In genomic region chr7:106345421-106346166, GRCh38 we compare ENCODE assay signal across 9 cellular contexts.
DNase-seq lines count a peak whose midpoint lies in the region; ATAC-seq and TF ChIP-seq lines count a peak whose summit lies in the region.
"Had no signal": no experiment of that assay in that cellular context is flagged by ENCODE, and none has a peak within 500 bp of the region (broad histone marks: within the 10 kb centered on the region; RNA-seq: fewer than 3 reads in every experiment).

No MANE protein-coding gene starts in this region.

- POLR2A ChIA-PET in CD4-positive, alpha-beta T cell (lab: Charles Lee) = interaction anchor here (2.6 kb wide), 1 partner anchor 60 kb away, joined by 11 read pairs; the partner anchor contains the start of gene NAMPT

- peak overlapping the region; percentile 15 for H3K27ac Mint-ChIP-seq in CD4-positive, alpha-beta T cell

- H3K27me3 ChIP-seq in CD4-positive, alpha-beta T cell (ENCODE audit: control insufficient read depth, insufficient read depth, low read length) = no peaks in the 10 kb centered on the region
- no peaks in the 10 kb centered on the region for H3K27me3 ChIP-seq in muscle layer of duodenum (ENCODE audit: low read depth, low read length)

- intact Hi-C loops in CD4-positive, alpha-beta T cell (cut with DNase I, micrococcal nuclease) = loop anchor here in 1 of 2 experiments (5.0 kb wide), 1 partner anchor 58 kb away; no protein-coding TSS in a partner anchor

- H3K9me3 Mint-ChIP-seq in CD4-positive, alpha-beta T cell = peaks cover 21% of the 10 kb centered on the region

- CTCF ChIA-PET in CD4-positive, alpha-beta T cell (lab: Charles Lee) = interaction anchor here (0.9 kb wide), 1 partner anchor 391 kb away, joined by 3 read pairs; no protein-coding TSS in a partner anchor

- TF ChIP-seq CTCF in CD4-positive, alpha-beta T cell (IDR thresholded peaks at IDR 0.05) = no peak

- no peak overlapping the region for H3K4me3 ChIP-seq in muscle layer of duodenum (ENCODE audit: low read depth in 1 of 2, low read length in 2 of 2)

- H3K36me3 Mint-ChIP-seq in CD4-positive, alpha-beta T cell (ENCODE audit: low read depth) = peaks cover 5% of the 10 kb centered on the region

- no peak for DNase-seq in CD4-positive, alpha-beta T cell
- DNase-seq in LHCN-M2 (ENCODE audit: low read depth) = peak; percentile 25
- DNase-seq in activated T-helper 9 cell treated with anti-CD3 and anti-CD28 coated beads, Interleukin-2, amount 50 U/mL, for 16 hours (ENCODE audit: low read depth) = peak; percentile 42
- DNase-seq in GM19240 (ENCODE audit: insufficient read length, low spot score) = no peak
- DNase-seq in occipital lobe (lab: John Stamatoyannopoulos, UW) = no peak
- DNase-seq: T1000 had no signal

- no peaks in the 10 kb centered on the region for H3K4me1 ChIP-seq in muscle layer of duodenum (ENCODE audit: control insufficient read depth in 1 of 2, insufficient read depth in 2 of 2, low read length in 2 of 2)

- H3K27ac ChIP-seq in CD4-positive, alpha-beta T cell (ENCODE audit: low read depth, low read length) = no peak overlapping the region
- H3K27ac ChIP-seq in muscle layer of duodenum (ENCODE audit: low read length) = peak overlapping the region; percentile 41

- peaks cover 14% of the 10 kb centered on the region for H3K9me3 ChIP-seq in CD4-positive, alpha-beta T cell (ENCODE audit: control insufficient read depth, low read length)
- H3K9me3 ChIP-seq in muscle layer of duodenum (ENCODE audit: control insufficient read depth in 1 of 2, low read length in 2 of 2) = peaks cover 6 to 22% of the 10 kb centered on the region in 2 donors

- no peaks in the 10 kb centered on the region for H3K36me3 ChIP-seq in muscle layer of duodenum (ENCODE audit: control insufficient read depth in 1 of 2, insufficient read depth in 2 of 2, low read length in 2 of 2)

- peaks cover 49% of the 10 kb centered on the region for H3K27me3 Mint-ChIP-seq in CD4-positive, alpha-beta T cell

- no peak for ATAC-seq in CD4-positive, alpha-beta T cell (ENCODE audit: poor library complexity)
- ATAC-seq in GM18517 (IDR thresholded peaks at IDR 0.05; ENCODE audit: unreplicated experiment) (no peak), HG03025 (IDR thresholded peaks at IDR 0.05; ENCODE audit: low FRiP score, unreplicated experiment) (no peak)

- H3K4me3 Mint-ChIP-seq in CD4-positive, alpha-beta T cell = no peak overlapping the region

- peaks cover 21% of the 10 kb centered on the region for H3K4me1 Mint-ChIP-seq in CD4-positive, alpha-beta T cell (ENCODE audit: low read depth)

Comparison
In these comparisons a context has a peak if more than half of its experiments do, and no peak if none do; other contexts are left out.
1. DNase-seq: peak in LHCN-M2 (single experiment) and activated T-helper 9 cell treated with anti-CD3 and anti-CD28 coated beads, Interleukin-2, amount 50 U/mL, for 16 hours (single experiment); none in CD4-positive, alpha-beta T cell (0 of 10), GM19240 (single experiment) and occipital lobe (single experiment).